In genomic region chr1:944341-945325, GRCh38 we compare ENCODE assay signal across 13 cellular contexts. TPM values are rescaled to one million over a fixed set of nuclear protein-coding genes. Genes with fewer than 3 reads are reported as not detected.
DNase-seq lines count a peak whose midpoint lies in the region; ATAC-seq, FAIRE-seq and TF ChIP-seq lines count a peak whose summit lies in the region.
"Had no signal": no experiment of that assay in that cellular context is flagged by ENCODE, and none has a peak within 500 bp of the region (broad histone marks: within the 10 kb centered on the region; RNA-seq: fewer than 3 reads in every experiment).

No MANE protein-coding gene starts in this region.

- no peak overlapping the region for H3K18ac ChIP-seq in neuronal stem cell (ENCODE audit: low read length)

- no peak overlapping the region for H4K91ac ChIP-seq in neuronal stem cell (ENCODE audit: low read depth, low read length, poor library complexity)

- H3K23ac ChIP-seq in neuronal stem cell (ENCODE audit: low read depth, low read length, poor library complexity), result no peak overlapping the region

- H4K8ac ChIP-seq in neuronal stem cell (ENCODE audit: low read depth, low read length), result no peak overlapping the region

- POLR2A ChIA-PET in Panc1 (lab: Charles Lee), result no interaction called here

- CTCF ChIA-PET in Panc1 (lab: Charles Lee), result interaction anchor here (0.6 kb wide), 1 partner anchor 287 kb away, joined by 3 read pairs; no protein-coding TSS in a partner anchor

- ATAC-seq in Panc1 (peak; percentile 16), GM19035 (IDR thresholded peaks at IDR 0.05; ENCODE audit: unreplicated experiment) (no peak), HG03442 (IDR thresholded peaks at IDR 0.05; ENCODE audit: unreplicated experiment) (no peak)
- ATAC-seq: WTC11 had no signal

- TF ChIP-seq POLR2A in tibial nerve (IDR thresholded peaks at IDR 0.05), result no peak

- DNase-seq in DMS 273 treated with DMSO at 0.1 percent for 48 hours (lab: John Stamatoyannopoulos, UW) (peak; percentile 95), Panc1 (ENCODE audit: low read depth, low spot score) (no peak), neuronal stem cell (ENCODE audit: low spot score) (no peak), tibial nerve (ENCODE audit: low spot score in 2 of 2) (no peak)
- DNase-seq in activated T-cell treated with anti-CD3 and anti-CD28 coated beads, Interleukin-2, amount 50 U/mL, for 1 hour, result no peak
- DNase-seq: hypothalamus, naive B cell had no signal

- H2BK15ac ChIP-seq in neuronal stem cell (ENCODE audit: low read length), result no peak overlapping the region

- H3K4ac ChIP-seq in neuronal stem cell (ENCODE audit: low read length), result no peak overlapping the region

- no peak for TF ChIP-seq EP300 in tibial nerve (IDR thresholded peaks at IDR 0.05)

- in situ Hi-C loops in Panc1 (cut with HindIII; ENCODE audit: low pct_unique_long_range_greater_than_20kb, low sequenced_read_pairs), result no loop called here

- H3K27ac ChIP-seq in Panc1 (ENCODE audit: low read length), result peak overlapping the region; percentile 87
- H3K27ac ChIP-seq in neuronal stem cell (replicated peaks; ENCODE audit: low read length), result no peak overlapping the region
- no peak overlapping the region for H3K27ac ChIP-seq in tibial nerve
- H3K27ac ChIP-seq: suprapubic skin had no signal

- H3K27me3 ChIP-seq in Panc1 (ENCODE audit: control insufficient read depth, insufficient read depth, low read length), result no peaks in the 10 kb centered on the region
- H3K27me3 ChIP-seq in neuronal stem cell (ENCODE audit: control insufficient read depth in 3 of 3, insufficient read depth in 3 of 3, low read depth in 1 of 3, low read length in 3 of 3), result peaks cover 18 to 40% (median 39%) of the 10 kb centered on the region in 3 experiments
- H3K27me3 ChIP-seq in tibial nerve, result peaks cover 0 to 28% of the 10 kb centered on the region in 2 donors

- intact Hi-C loops in Panc1 (cut with micrococcal nuclease; ENCODE audit: unreplicated experiment), result loop anchor here (5.0 kb wide), 1 partner anchor 37 kb away; no protein-coding TSS in a partner anchor

- FAIRE-seq in endometrium (lab: Jason Lieb, UNC), result peak; percentile 98
- FAIRE-seq: D721Med had no signal

- TSS peak; percentile 92 for BruUV-seq in Panc1 (replicated peaks; lab: Mats Ljungman, UMichigan)

- H3K14ac ChIP-seq in neuronal stem cell (ENCODE audit: low read length), result no peak overlapping the region

- no peak overlapping the region for H2AFZ ChIP-seq in neuronal stem cell (ENCODE audit: low read length)

- H2BK5ac ChIP-seq in neuronal stem cell (ENCODE audit: low read length), result no peak overlapping the region

- H3K36me3 ChIP-seq in Panc1 (ENCODE audit: control insufficient read depth, insufficient read depth, low read length) (no peaks in the 10 kb centered on the region; the same call in 1 of the 2 replicates), neuronal stem cell (replicated peaks in 1 of 2; ENCODE audit: control insufficient read depth in 2 of 2, insufficient read depth in 2 of 2, low read length in 2 of 2) (peaks cover 24 to 53% of the 10 kb centered on the region in 2 donors), tibial nerve (peaks cover 9 to 61% (median 12%) of the 10 kb centered on the region in 3 donors)

- peak overlapping the region; percentile 44 for H3K9ac ChIP-seq in neuronal stem cell (ENCODE audit: low read depth, low read length, poor library complexity)

- no peak overlapping the region for H2AK5ac ChIP-seq in neuronal stem cell (ENCODE audit: low read depth, low read length)

- H3K4me3 ChIP-seq in Panc1 (ENCODE audit: low read depth in 2 of 2, low read length in 2 of 2) (no peak overlapping the region), neuronal stem cell (ENCODE audit: low read length in 2 of 2) (no peak overlapping the region), tibial nerve (no peak overlapping the region)
- H3K4me3 ChIP-seq: suprapubic skin had no signal

- no peak overlapping the region for H2BK120ac ChIP-seq in neuronal stem cell (ENCODE audit: low read depth, low read length)

- no peak overlapping the region for H3K4me2 ChIP-seq in neuronal stem cell (ENCODE audit: insufficient read depth, low read length, poor library complexity, severe bottlenecking)

- H3K9me3 ChIP-seq in Panc1 (ENCODE audit: control insufficient read depth, insufficient read depth, low read depth, low read length) (no peaks in the 10 kb centered on the region), neuronal stem cell (replicated peaks in 1 of 2; ENCODE audit: control insufficient read depth in 2 of 2, insufficient read depth in 1 of 2, low read depth in 1 of 2, low read length in 2 of 2) (no peaks in the 10 kb centered on the region), tibial nerve (no peaks in the 10 kb centered on the region)
- H3K9me3 ChIP-seq: suprapubic skin had no signal

- peaks cover 4% of the 10 kb centered on the region for H3K79me1 ChIP-seq in neuronal stem cell (ENCODE audit: low read depth, low read length)

- H2BK12ac ChIP-seq in neuronal stem cell (ENCODE audit: low read length), result no peak overlapping the region

- no peak for TF ChIP-seq CTCF in Panc1 (IDR thresholded peaks at IDR 0.05)
- no peak for TF ChIP-seq CTCF in tibial nerve (IDR thresholded peaks at IDR 0.05)

- H3K4me1 ChIP-seq in Panc1 (ENCODE audit: control insufficient read depth, insufficient read depth, low read length), result peaks cover 44% of the 10 kb centered on the region
- peaks cover 16 to 23% of the 10 kb centered on the region in 2 donors for H3K4me1 ChIP-seq in neuronal stem cell (ENCODE audit: control insufficient read depth in 2 of 2, insufficient read depth in 1 of 2, low read depth in 1 of 2, low read length in 2 of 2)
- H3K4me1 ChIP-seq in tibial nerve, result peaks cover 0 to 35% (median 24%) of the 10 kb centered on the region in 4 donors

- WGBS in neuronal stem cell (ENCODE audit: extremely low coverage in 2 of 2, insufficient read length in 2 of 2, insufficient replicate concordance in 1 of 2), 2 donors, result no CpG with 5 or more reads among the region's 28 CpGs
- 58 to 61% methylated on average over 26 to 28 of the region's 28 CpGs for WGBS in tibial nerve, 2 donors

RNA-seq across cellular contexts. Expression of gene NOC2L, which starts 14.4 kb away (rescaled TPM):
- 193 TPM for total RNA-seq in Panc1 (2021; ENCODE audit: unreplicated experiment)
- 179 TPM for polyA plus RNA-seq in Panc1 (2012; ENCODE audit: insufficient read length)
- polyA plus RNA-seq in neuronal stem cell (2013, experiment 1 of 2), result 33.5 TPM
- polyA plus RNA-seq in neuronal stem cell (2013, experiment 2 of 2), result 32.6 TPM
- 10 to 100 TPM; 28.2 to 54.0 (median 46.4) TPM for total RNA-seq in tibial nerve

RNA-seq across cellular contexts. Expression of gene KLHL17, which starts 15.8 kb away (rescaled TPM):
- total RNA-seq in Panc1 (2021; ENCODE audit: unreplicated experiment) (58.8 TPM), tibial nerve (10 to 100 TPM in 3 of 4 donors, 1 to 10 TPM in 1; 4.2 to 19.2 (median 11.9) TPM)
- polyA plus RNA-seq in Panc1 (2012; ENCODE audit: insufficient read length), result 82.0 TPM
- 22.0 TPM for polyA plus RNA-seq in neuronal stem cell (2013, experiment 1 of 2)
- 20.9 TPM for polyA plus RNA-seq in neuronal stem cell (2013, experiment 2 of 2)

RNA-seq across cellular contexts. Expression of gene SAMD11, which starts 20.9 kb away (rescaled TPM):
- total RNA-seq in Panc1 (2021; ENCODE audit: unreplicated experiment) (51.8 TPM), tibial nerve (10 to 100 TPM in 2 of 4 donors, 1 to 10 TPM in 2; 2.6 to 15.9 (median 11.5) TPM)
- 50.7 TPM for polyA plus RNA-seq in Panc1 (2012; ENCODE audit: insufficient read length)
- 0.21 TPM for polyA plus RNA-seq in neuronal stem cell (2013, experiment 1 of 2)
- 0.32 TPM for polyA plus RNA-seq in neuronal stem cell (2013, experiment 2 of 2)

RNA-seq across cellular contexts. Expression of gene PLEKHN1, which starts 21.6 kb away (rescaled TPM):
- total RNA-seq in Panc1 (2021; ENCODE audit: unreplicated experiment) (9.8 TPM), tibial nerve (1 to 10 TPM in 1 of 4 donors, under 1 TPM in 1, not detected in 2; 0.21 to 2.4 TPM)
- 12.0 TPM for polyA plus RNA-seq in Panc1 (2012; ENCODE audit: insufficient read length)
- polyA plus RNA-seq in neuronal stem cell (2013, experiment 1 of 2), result 0.07 TPM
- polyA plus RNA-seq in neuronal stem cell (2013, experiment 2 of 2), result 0.03 TPM

RNA-seq across cellular contexts. Expression of gene PERM1, which starts 37.3 kb away (rescaled TPM):
- total RNA-seq in Panc1 (2021; ENCODE audit: unreplicated experiment), result 1.5 TPM
- 4.7 TPM for polyA plus RNA-seq in Panc1 (2012; ENCODE audit: insufficient read length)
- polyA plus RNA-seq in neuronal stem cell (2013, experiment 1 of 2), result not detected
- polyA plus RNA-seq in neuronal stem cell (2013, experiment 2 of 2), result 0.01 TPM
- total RNA-seq in tibial nerve, result under 1 TPM in 2 of 4 donors, not detected in 2; 0.22 to 0.78 TPM
- total RNA-seq: WTC11 had no signal
